9 cellular contexts compared by ENCODE assay signal in genomic region chr10:11993834-11994468, GRCh38. TPM values are rescaled to one million over a fixed set of nuclear protein-coding genes. Genes with fewer than 3 reads are reported as not detected.
DNase-seq lines count a peak whose midpoint lies in the region; ATAC-seq lines count a peak whose summit lies in the region.
"Had no signal": no experiment of that assay in that cellular context is flagged by ENCODE, and none has a peak within 500 bp of the region (broad histone marks: within the 10 kb centered on the region; RNA-seq: fewer than 3 reads in every experiment).

No MANE protein-coding gene starts in this region.

- peaks cover 48% of the 10 kb centered on the region for H3K36me3 Mint-ChIP-seq in activated CD4-positive, alpha-beta memory T cell treated with anti-CD3 and anti-CD28 coated beads, Interleukin-2, amount 10 ng/mL, durations not matched to agents 7 days and 5 days (ENCODE audit: low read depth)

- CTCF ChIA-PET in activated CD4-positive, alpha-beta memory T cell treated with anti-CD3 and anti-CD28 coated beads, Interleukin-2, amount 10 ng/mL, durations not matched to agents 7 days and 5 days (lab: Charles Lee), result interaction anchor here (0.6 to 1.1 kb wide), 2 partner anchors 82 to 174 kb away, joined by 3 to 5 read pairs; no protein-coding TSS in a partner anchor

- H3K4me3 Mint-ChIP-seq in activated CD4-positive, alpha-beta memory T cell treated with anti-CD3 and anti-CD28 coated beads, Interleukin-2, amount 10 ng/mL, durations not matched to agents 7 days and 5 days, result no peak overlapping the region

- DNase-seq in AML-193 (lab: John Stamatoyannopoulos, UW) (peak; percentile 19 to 26), NCI-H2196 treated with DMSO at 0.1 percent for 48 hours (lab: John Stamatoyannopoulos, UW; ENCODE audit: unreplicated experiment) (no peak), NCI-H774 (lab: John Stamatoyannopoulos, UW) (no peak), NCI-H1048 (lab: John Stamatoyannopoulos, UW) (no peak)
- DNase-seq in activated CD4-positive, alpha-beta memory T cell treated with anti-CD3 and anti-CD28 coated beads, Interleukin-2, amount 10 ng/mL, durations not matched to agents 7 days and 5 days, result no peak
- no peak for DNase-seq in activated effector memory CD4-positive, alpha-beta T cell treated with Interleukin-2 at 50 U/mL for 16 hours
- DNase-seq: NK-92 treated with Interleukin-12 subunit alpha and Interleukin-12 subunit beta, amount 100 ng/mL, for 24 hours had no signal

- H3K4me1 Mint-ChIP-seq in activated CD4-positive, alpha-beta memory T cell treated with anti-CD3 and anti-CD28 coated beads, Interleukin-2, amount 10 ng/mL, durations not matched to agents 7 days and 5 days, result peaks cover 15% of the 10 kb centered on the region

- no peaks in the 10 kb centered on the region for H3K9me3 Mint-ChIP-seq in activated CD4-positive, alpha-beta memory T cell treated with anti-CD3 and anti-CD28 coated beads, Interleukin-2, amount 10 ng/mL, durations not matched to agents 7 days and 5 days

- POLR2A ChIA-PET in activated CD4-positive, alpha-beta memory T cell treated with anti-CD3 and anti-CD28 coated beads, Interleukin-2, amount 10 ng/mL, durations not matched to agents 7 days and 5 days (lab: Charles Lee), result interaction anchor here (0.7 to 0.9 kb wide), 2 partner anchors 8 to 48 kb away, joined by 3 to 4 read pairs; partner anchors contain the start of gene UPF2

- no peaks in the 10 kb centered on the region for H3K27me3 Mint-ChIP-seq in activated CD4-positive, alpha-beta memory T cell treated with anti-CD3 and anti-CD28 coated beads, Interleukin-2, amount 10 ng/mL, durations not matched to agents 7 days and 5 days

- ATAC-seq in GM18861 (IDR thresholded peaks at IDR 0.05; ENCODE audit: unreplicated experiment), result peak; percentile 71
- peak; percentile 81 for ATAC-seq in HG03460 (IDR thresholded peaks at IDR 0.05; ENCODE audit: unreplicated experiment)

- H3K27ac Mint-ChIP-seq in activated CD4-positive, alpha-beta memory T cell treated with anti-CD3 and anti-CD28 coated beads, Interleukin-2, amount 10 ng/mL, durations not matched to agents 7 days and 5 days, result peak overlapping the region; percentile 67

RNA-seq across cellular contexts. Expression of gene UPF2, which starts 48.7 kb away (rescaled TPM):
- total RNA-seq in activated CD4-positive, alpha-beta memory T cell treated with anti-CD3 and anti-CD28 coated beads, Interleukin-2, amount 10 ng/mL, durations not matched to agents 7 days and 5 days, result 10 to 100 TPM; 26.7 to 28.5 TPM

Comparison
In these comparisons a context has a peak if more than half of its experiments do, and no peak if none do; other contexts are left out.
1. DNase-seq: peak in AML-193 (2 of 2); none in activated CD4-positive, alpha-beta memory T cell treated with anti-CD3 and anti-CD28 coated beads, Interleukin-2, amount 10 ng/mL, durations not matched to agents 7 days and 5 days (single experiment), activated effector memory CD4-positive, alpha-beta T cell treated with Interleukin-2 at 50 U/mL for 16 hours (single experiment), NCI-H2196 treated with DMSO at 0.1 percent for 48 hours (single experiment), NCI-H774 (single experiment) and NCI-H1048 (single experiment).